Comparison of ENCODE assay signal across 8 cellular contexts in genomic region chr2:74653589-74653984, GRCh38. TPM values are rescaled to one million over a fixed set of nuclear protein-coding genes. Genes with fewer than 3 reads are reported as not detected.
A peak's percentile ranks its signal among the peaks of the same experiment; 100 is the strongest.
DNase-seq lines count a peak whose midpoint lies in the region; ATAC-seq and TF ChIP-seq lines count a peak whose summit lies in the region.

No MANE protein-coding gene starts in this region.

- BruUV-seq in Calu3 (replicated peaks; lab: Mats Ljungman, UMichigan) = no TSS peak

- peak overlapping the region; percentile 68 for H3K4me3 ChIP-seq in MM.1S (ENCODE audit: low read length)
- H3K4me3 ChIP-seq in esophagus (ENCODE audit: low read depth in 1 of 2, low read length in 2 of 2) = peak overlapping the region; percentile 63 to 64
- H3K4me3 ChIP-seq in osteoblast (ENCODE audit: insufficient read depth, low read length) = peak overlapping the region; percentile 81

- H3K9ac ChIP-seq in MM.1S (ENCODE audit: low read length) = peak overlapping the region; percentile 17; the same call in 1 of the 2 replicates

- H3K27ac Mint-ChIP-seq in Calu3 (ENCODE audit: unreplicated experiment) = peak overlapping the region; percentile 25

- H3K27ac ChIP-seq in MM.1S (ENCODE audit: low read length) = no peak overlapping the region
- H3K27ac ChIP-seq in esophagus (ENCODE audit: low read depth in 2 of 2, low read length in 1 of 2) = no peak overlapping the region
- no peak overlapping the region for H3K27ac ChIP-seq in osteoblast (ENCODE audit: low read depth, low read length)

- H3K36me3 ChIP-seq in MM.1S (replicated peaks; ENCODE audit: insufficient read depth, low read length) = no peaks in the 10 kb centered on the region
- no peaks in the 10 kb centered on the region for H3K36me3 ChIP-seq in esophagus (ENCODE audit: control insufficient read depth in 2 of 2, insufficient read depth in 2 of 2, low read length in 1 of 2)
- H3K36me3 ChIP-seq in osteoblast (ENCODE audit: insufficient read depth, low read length) = no peaks in the 10 kb centered on the region

- DNase-seq in Calu3 = no peak
- DNase-seq in MM.1S = no peak
- DNase-seq in osteoblast (ENCODE audit: insufficient read length, low spot score, missing footprints) = peak; percentile 42
- no peak for DNase-seq in DMS 273 (lab: John Stamatoyannopoulos, UW; ENCODE audit: unreplicated experiment)
- no peak for DNase-seq in NCI-H2227 treated with DMSO at 0.1 percent for 48 hours (lab: John Stamatoyannopoulos, UW)
- no peak for DNase-seq in NOMO-1 treated with dmso at 0.1 percent for 144 hours (lab: John Stamatoyannopoulos, UW; ENCODE audit: unreplicated experiment)

- H3K9me2 ChIP-seq in MM.1S (replicated peaks; ENCODE audit: insufficient read depth, low read length) = no peaks in the 10 kb centered on the region

- ATAC-seq in GM21619 (IDR thresholded peaks at IDR 0.05; ENCODE audit: unreplicated experiment) = peak; percentile 18

- H3K9me3 Mint-ChIP-seq in Calu3 (ENCODE audit: low read depth, unreplicated experiment) = no peaks in the 10 kb centered on the region

- H2AFZ ChIP-seq in MM.1S (ENCODE audit: low read length) = peak overlapping the region; percentile 98
- peak overlapping the region; percentile 96 for H2AFZ ChIP-seq in osteoblast (ENCODE audit: low read length)

- H3K27me3 ChIP-seq in MM.1S (replicated peaks; ENCODE audit: insufficient read depth, low read length) (no peaks in the 10 kb centered on the region), esophagus (ENCODE audit: control insufficient read depth in 1 of 2, insufficient read depth in 2 of 2, low read length in 2 of 2) (peaks cover 0 to 4% of the 10 kb centered on the region in 2 donors), osteoblast (ENCODE audit: insufficient read depth, low read length) (peaks cover 5% of the 10 kb centered on the region)

- H4K20me1 ChIP-seq in MM.1S (ENCODE audit: insufficient read depth, low read length) (no peaks in the 10 kb centered on the region), osteoblast (ENCODE audit: insufficient read depth, low read length) (no peaks in the 10 kb centered on the region)

- TF ChIP-seq CTCF in Calu3 (IDR thresholded peaks at IDR 0.05; ENCODE audit: unreplicated experiment) (no peak), MM.1S (IDR thresholded peaks at IDR 0.05; ENCODE audit: low read length) (no peak), osteoblast (IDR thresholded peaks at IDR 0.05; ENCODE audit: extremely low read depth, low read depth, low read length) (no peak)

- H3K4me1 Mint-ChIP-seq in Calu3 (ENCODE audit: low read depth, unreplicated experiment) = peaks cover 13% of the 10 kb centered on the region

- H3K4me3 Mint-ChIP-seq in Calu3 (ENCODE audit: low read depth, unreplicated experiment) = peak overlapping the region; percentile 69

- H3K4me2 ChIP-seq in MM.1S (ENCODE audit: low read depth, low read length) (peak overlapping the region; percentile 92), osteoblast (ENCODE audit: insufficient read depth, low read length) (peak overlapping the region; percentile 92)

- H3K27me3 Mint-ChIP-seq in Calu3 (ENCODE audit: unreplicated experiment) = peaks cover 9% of the 10 kb centered on the region

- H3K9me3 ChIP-seq in MM.1S (replicated peaks; ENCODE audit: insufficient read depth, low read length) (no peaks in the 10 kb centered on the region), esophagus (ENCODE audit: control insufficient read depth in 2 of 2, insufficient read depth in 1 of 2, low read depth in 1 of 2, low read length in 1 of 2) (no peaks in the 10 kb centered on the region), osteoblast (ENCODE audit: low read depth, low read length) (no peaks in the 10 kb centered on the region)

- no peaks in the 10 kb centered on the region for H3F3A ChIP-seq in MM.1S (ENCODE audit: insufficient read depth, low read length)

- H3K4me1 ChIP-seq in MM.1S (ENCODE audit: low read length) = no peaks in the 10 kb centered on the region
- peaks cover 0 to 2% of the 10 kb centered on the region in 2 donors for H3K4me1 ChIP-seq in esophagus (ENCODE audit: control insufficient read depth in 2 of 2, insufficient read depth in 2 of 2, low read length in 1 of 2)
- peaks cover 15% of the 10 kb centered on the region for H3K4me1 ChIP-seq in osteoblast (ENCODE audit: insufficient read depth, low read length)

- intact Hi-C loops in Calu3 (cut with micrococcal nuclease; ENCODE audit: unreplicated experiment) = no loop called here

- CTCF ChIA-PET in Calu3 (lab: Charles Lee) = no interaction called here

- H3K36me3 Mint-ChIP-seq in Calu3 (ENCODE audit: insufficient read depth, unreplicated experiment) = peaks cover 16% of the 10 kb centered on the region

- H3K79me2 ChIP-seq in MM.1S (ENCODE audit: low read length) (no peaks in the 10 kb centered on the region), osteoblast (ENCODE audit: insufficient read depth, low read length) (no peaks in the 10 kb centered on the region)

- WGBS in esophagus, 2 donors = 7 to 9% methylated on average over 15 of the region's 15 CpGs

RNA-seq across cellular contexts. Expression of gene SEMA4F, which starts 0.5 kb away (rescaled TPM):
- 9.5 and 10.1 TPM in 2 replicates for total RNA-seq in Calu3 (2022)
- under 1 TPM; 0.55 to 0.59 TPM for polyA plus RNA-seq in esophagus
- total RNA-seq in osteoblast = 7.2 and 7.7 TPM in 2 replicates

RNA-seq across cellular contexts. Expression of gene M1AP, which starts 5.5 kb away (rescaled TPM):
- not detected in 2 replicates for total RNA-seq in Calu3 (2022)
- polyA plus RNA-seq in esophagus = under 1 TPM; 0.04 to 0.10 TPM
- under 0.01 and 0.29 TPM in 2 replicates for total RNA-seq in osteoblast
